8 cellular contexts compared by ENCODE assay signal in genomic region chr3:5186089-5186853, GRCh38. TPM values are rescaled to one million over a fixed set of nuclear protein-coding genes. Genes with fewer than 3 reads are reported as not detected.
A peak's percentile ranks its signal among the peaks of the same experiment; 100 is the strongest.
DNase-seq lines count a peak whose midpoint lies in the region; ATAC-seq and TF ChIP-seq lines count a peak whose summit lies in the region.

No MANE protein-coding gene starts in this region.

- TF ChIP-seq CTCF in lower lobe of right lung (IDR thresholded peaks at IDR 0.05) = no peak

- H3K36me3 Mint-ChIP-seq in activated CD4-positive, alpha-beta T cell treated with anti-CD3 and anti-CD28 coated beads, Interleukin-2, amount 10 ng/mL, durations not matched to agents 24 days and 14 days (ENCODE audit: low read depth) = peaks cover 29% of the 10 kb centered on the region
- peaks cover 21% of the 10 kb centered on the region for H3K36me3 Mint-ChIP-seq in activated T-helper 1 cell treated with anti-CD3 and anti-CD28 coated beads, Interleukin-12 subunit alpha, Interleukin-12 subunit beta, Interleukin-2, Interleukin-4 antibody, amounts not matched to agents 30 ng/mL and 10 ng/mL and 1 ng/mL, durations not matched to agents 14 hours and 24 hours and 36 hours (ENCODE audit: low read depth)

- peaks cover 21% of the 10 kb centered on the region for H3K4me1 Mint-ChIP-seq in activated CD4-positive, alpha-beta T cell treated with anti-CD3 and anti-CD28 coated beads, Interleukin-2, amount 10 ng/mL, durations not matched to agents 24 days and 14 days
- peaks cover 39% of the 10 kb centered on the region for H3K4me1 Mint-ChIP-seq in activated T-helper 1 cell treated with anti-CD3 and anti-CD28 coated beads, Interleukin-12 subunit alpha, Interleukin-12 subunit beta, Interleukin-2, Interleukin-4 antibody, amounts not matched to agents 30 ng/mL and 10 ng/mL and 1 ng/mL, durations not matched to agents 14 hours and 24 hours and 36 hours (ENCODE audit: low read depth)

- no peaks in the 10 kb centered on the region for H3K27me3 ChIP-seq in lower lobe of right lung (ENCODE audit: low read depth)

- H3K9me3 ChIP-seq in lower lobe of right lung = no peaks in the 10 kb centered on the region

- H3K27me3 Mint-ChIP-seq in activated CD4-positive, alpha-beta T cell treated with anti-CD3 and anti-CD28 coated beads, Interleukin-2, amount 10 ng/mL, durations not matched to agents 24 days and 14 days = no peaks in the 10 kb centered on the region
- no peaks in the 10 kb centered on the region for H3K27me3 Mint-ChIP-seq in activated T-helper 1 cell treated with anti-CD3 and anti-CD28 coated beads, Interleukin-12 subunit alpha, Interleukin-12 subunit beta, Interleukin-2, Interleukin-4 antibody, amounts not matched to agents 30 ng/mL and 10 ng/mL and 1 ng/mL, durations not matched to agents 14 hours and 24 hours and 36 hours (ENCODE audit: insufficient read depth)

- peaks cover 42% of the 10 kb centered on the region for H3K4me1 ChIP-seq in lower lobe of right lung

- H3K36me3 ChIP-seq in lower lobe of right lung = peaks cover 15% of the 10 kb centered on the region

- peak overlapping the region; percentile 99 for H3K4me3 Mint-ChIP-seq in activated CD4-positive, alpha-beta T cell treated with anti-CD3 and anti-CD28 coated beads, Interleukin-2, amount 10 ng/mL, durations not matched to agents 24 days and 14 days
- peak overlapping the region; percentile 93 for H3K4me3 Mint-ChIP-seq in activated T-helper 1 cell treated with anti-CD3 and anti-CD28 coated beads, Interleukin-12 subunit alpha, Interleukin-12 subunit beta, Interleukin-2, Interleukin-4 antibody, amounts not matched to agents 30 ng/mL and 10 ng/mL and 1 ng/mL, durations not matched to agents 14 hours and 24 hours and 36 hours

- H3K9me3 Mint-ChIP-seq in activated CD4-positive, alpha-beta T cell treated with anti-CD3 and anti-CD28 coated beads, Interleukin-2, amount 10 ng/mL, durations not matched to agents 24 days and 14 days = no peaks in the 10 kb centered on the region
- no peaks in the 10 kb centered on the region for H3K9me3 Mint-ChIP-seq in activated T-helper 1 cell treated with anti-CD3 and anti-CD28 coated beads, Interleukin-12 subunit alpha, Interleukin-12 subunit beta, Interleukin-2, Interleukin-4 antibody, amounts not matched to agents 30 ng/mL and 10 ng/mL and 1 ng/mL, durations not matched to agents 14 hours and 24 hours and 36 hours

- H3K27ac Mint-ChIP-seq in activated CD4-positive, alpha-beta T cell treated with anti-CD3 and anti-CD28 coated beads, Interleukin-2, amount 10 ng/mL, durations not matched to agents 24 days and 14 days = no peak overlapping the region
- H3K27ac Mint-ChIP-seq in activated T-helper 1 cell treated with anti-CD3 and anti-CD28 coated beads, Interleukin-12 subunit alpha, Interleukin-12 subunit beta, Interleukin-2, Interleukin-4 antibody, amounts not matched to agents 30 ng/mL and 10 ng/mL and 1 ng/mL, durations not matched to agents 14 hours and 24 hours and 36 hours = peak overlapping the region; percentile 46

- ATAC-seq in HG03442 (IDR thresholded peaks at IDR 0.05; ENCODE audit: unreplicated experiment) (peak; percentile 15), lower lobe of right lung (peak in 1 of 2 donors; percentile 1)

- H3K27ac ChIP-seq in lower lobe of right lung = peak overlapping the region; percentile 100

- H3K4me3 ChIP-seq in lower lobe of right lung = peak overlapping the region; percentile 96

- DNase-seq in activated CD4-positive, alpha-beta T cell treated with anti-CD3 and anti-CD28 coated beads, Interleukin-2, amount 10 ng/mL, durations not matched to agents 24 days and 14 days = peak; percentile 62
- no peak for DNase-seq in activated CD4-positive, alpha-beta T cell treated with anti-CD3 and anti-CD28 coated beads for 1 hour
- no peak for DNase-seq in activated T-helper 1 cell treated with anti-CD3 and anti-CD28 coated beads, Interleukin-12 subunit alpha, Interleukin-12 subunit beta, Interleukin-2, Interleukin-4 antibody, amounts not matched to agents 30 ng/mL and 10 ng/mL and 1 ng/mL, durations not matched to agents 14 hours and 24 hours and 36 hours (ENCODE audit: low spot score)
- DNase-seq in lower lobe of right lung (no peak), NCI-H2081 (lab: John Stamatoyannopoulos, UW) (no peak), NCI-H510A treated with DMSO at 0.1 percent for 48 hours (lab: John Stamatoyannopoulos, UW) (no peak), nucleus accumbens (lab: John Stamatoyannopoulos, UW) (no peak)

- intact Hi-C loops in activated CD4-positive, alpha-beta T cell treated with anti-CD3 and anti-CD28 coated beads, Interleukin-2, amount 10 ng/mL, durations not matched to agents 24 days and 14 days (cut with micrococcal nuclease) = loop anchor here (5.0 kb wide), 1 partner anchor 884 kb away; the partner anchor contains the start of gene SETMAR
- intact Hi-C loops in activated T-helper 1 cell treated with anti-CD3 and anti-CD28 coated beads, Interleukin-12 subunit alpha, Interleukin-12 subunit beta, Interleukin-2, Interleukin-4 antibody, amounts not matched to agents 30 ng/mL and 10 ng/mL and 1 ng/mL, durations not matched to agents 14 hours and 24 hours and 36 hours (cut with micrococcal nuclease) = loop anchor here (2.0 kb wide), 1 partner anchor 799 kb away; no protein-coding TSS in a partner anchor
- intact Hi-C loops in lower lobe of right lung (cut with DNase I) = no loop called here

RNA-seq across cellular contexts. Expression of gene EDEM1, which starts 1.2 kb away (rescaled TPM):
- total RNA-seq in activated CD4-positive, alpha-beta T cell treated with anti-CD3 and anti-CD28 coated beads, Interleukin-2, amount 10 ng/mL, durations not matched to agents 24 days and 14 days = 167 and 168 TPM in 2 replicates
- total RNA-seq in activated T-helper 1 cell treated with anti-CD3 and anti-CD28 coated beads, Interleukin-12 subunit alpha, Interleukin-12 subunit beta, Interleukin-2, Interleukin-4 antibody, amounts not matched to agents 30 ng/mL and 10 ng/mL and 1 ng/mL, durations not matched to agents 14 hours and 24 hours and 36 hours = 169 and 192 TPM in 2 replicates
- 76.5 TPM for total RNA-seq in lower lobe of right lung
